ENCODE assay signal across 7 cellular contexts in the genomic region with DNA sequence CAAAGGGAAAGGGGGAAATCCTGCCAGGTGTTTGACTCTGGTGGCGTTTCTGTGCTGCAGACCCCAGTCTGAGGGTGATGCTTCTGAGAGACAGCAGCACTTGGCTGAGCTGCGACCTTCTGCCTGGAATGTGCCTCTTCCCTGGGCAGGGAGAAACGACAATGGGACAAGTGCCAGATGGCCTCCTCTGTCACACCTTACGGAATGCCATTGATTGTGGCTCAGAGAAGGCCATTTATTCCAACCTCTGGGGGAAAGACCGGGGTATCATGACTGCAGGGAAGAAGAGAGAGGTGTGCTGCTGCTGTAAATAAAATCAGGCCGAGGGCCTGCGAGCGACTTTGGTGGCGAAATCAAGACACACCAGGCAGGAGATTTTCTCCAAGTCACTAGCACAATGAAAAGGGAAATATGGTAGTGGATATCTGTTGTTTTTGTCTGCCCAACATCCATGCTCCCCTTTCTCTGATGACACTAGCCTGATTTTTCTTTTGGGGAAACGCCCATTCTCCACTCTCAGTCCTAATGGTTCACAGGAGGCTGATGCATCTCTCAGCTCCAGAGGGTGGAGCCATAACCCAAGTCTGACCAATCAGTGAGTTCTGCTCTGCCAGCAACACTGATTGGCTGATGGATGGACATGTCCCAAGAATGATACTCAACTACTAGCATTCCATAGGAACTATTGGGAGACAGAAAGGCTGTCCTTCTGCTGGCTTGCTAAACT.
A peak's percentile ranks its signal among the peaks of the same experiment; 100 is the strongest.
DNase-seq lines count a peak whose midpoint lies in the region; ATAC-seq and TF ChIP-seq lines count a peak whose summit lies in the region.

No MANE protein-coding gene starts in this region.

- peaks cover 78% of the 10 kb centered on the region for H3K4me1 ChIP-seq in osteoblast (ENCODE audit: insufficient read depth, low read length)

- no peak overlapping the region for H2AFZ ChIP-seq in osteoblast (ENCODE audit: low read length)

- H3K4me3 ChIP-seq in epithelial cell of proximal tubule (ENCODE audit: low read depth, low read length), result no peak overlapping the region
- H3K4me3 ChIP-seq in osteoblast (ENCODE audit: insufficient read depth, low read length), result no peak overlapping the region

- no peaks in the 10 kb centered on the region for H3K36me3 ChIP-seq in osteoblast (ENCODE audit: insufficient read depth, low read length)

- ATAC-seq in GM18909 (IDR thresholded peaks at IDR 0.05; ENCODE audit: poor library complexity, unreplicated experiment) (peak; percentile 52), HG02623 (IDR thresholded peaks at IDR 0.05; ENCODE audit: unreplicated experiment) (no peak)

- no peaks in the 10 kb centered on the region for H4K20me1 ChIP-seq in osteoblast (ENCODE audit: insufficient read depth, low read length)

- peaks cover 50% of the 10 kb centered on the region for H3K79me2 ChIP-seq in osteoblast (ENCODE audit: insufficient read depth, low read length)

- H3K27me3 ChIP-seq in osteoblast (ENCODE audit: insufficient read depth, low read length), result no peaks in the 10 kb centered on the region

- peak overlapping the region; percentile 92 for H3K27ac ChIP-seq in osteoblast (ENCODE audit: low read depth, low read length)

- peak; percentile 68 for DNase-seq in NCI-H146 (lab: John Stamatoyannopoulos, UW)
- DNase-seq in epithelial cell of proximal tubule (ENCODE audit: low read depth), result no peak
- peak; percentile 87 for DNase-seq in osteoblast (ENCODE audit: insufficient read length, low spot score, missing footprints)
- DNase-seq in NOMO-1 treated with dmso at 0.1 percent for 144 hours (lab: John Stamatoyannopoulos, UW; ENCODE audit: unreplicated experiment), result no peak
- no peak for DNase-seq in NCI-H1930 (lab: John Stamatoyannopoulos, UW)

- no peaks in the 10 kb centered on the region for H3K9me3 ChIP-seq in osteoblast (ENCODE audit: low read depth, low read length)

- TF ChIP-seq CTCF in epithelial cell of proximal tubule (conservative IDR thresholded peaks at IDR 0.05; ENCODE audit: low read depth, low read length) (peak; percentile 3), osteoblast (IDR thresholded peaks at IDR 0.05; ENCODE audit: extremely low read depth, low read depth, low read length) (no peak)

- no peak overlapping the region for H3K4me2 ChIP-seq in osteoblast (ENCODE audit: insufficient read depth, low read length)

Comparison
In these comparisons a context has a peak if more than half of its experiments do, and no peak if none do; other contexts are left out.
1. DNase-seq: peak in NCI-H146 (single experiment) and osteoblast (single experiment); none in epithelial cell of proximal tubule (single experiment), NOMO-1 treated with dmso at 0.1 percent for 144 hours (single experiment) and NCI-H1930 (0 of 2).